19 cellular contexts compared by ENCODE assay signal in genomic region chr1:25458550-25459298, GRCh38. TPM values are rescaled to one million over a fixed set of nuclear protein-coding genes. Genes with fewer than 3 reads are reported as not detected.
A peak's percentile ranks its signal among the peaks of the same experiment; 100 is the strongest.
DNase-seq lines count a peak whose midpoint lies in the region; ATAC-seq and TF ChIP-seq lines count a peak whose summit lies in the region.
"Had no signal": no experiment of that assay in that cellular context is flagged by ENCODE, and none has a peak within 500 bp of the region (broad histone marks: within the 10 kb centered on the region; RNA-seq: fewer than 3 reads in every experiment).

No MANE protein-coding gene starts in this region.

- ATAC-seq in Right ventricle myocardium inferior (peak; percentile 21), left ventricle myocardium superior (no peak), HG03354 (IDR thresholded peaks at IDR 0.05; ENCODE audit: poor library complexity, severe bottlenecking, unreplicated experiment) (no peak)

- TF ChIP-seq CTCF in fibroblast of villous mesenchyme (IDR thresholded peaks at IDR 0.05; ENCODE audit: insufficient read depth, low read depth, low read length): no peak

- no peak for DNase-seq in Right ventricle myocardium inferior (ENCODE audit: missing footprints)
- no peak for DNase-seq in left ventricle myocardium superior
- DNase-seq in SKM-1 (lab: John Stamatoyannopoulos, UW; ENCODE audit: unreplicated experiment): peak; percentile 66
- DNase-seq in fibroblast of villous mesenchyme (ENCODE audit: low read depth): peak; percentile 49
- DNase-seq in KG1 (lab: John Stamatoyannopoulos, UW): no peak
- no peak for DNase-seq in NCI-H1092 (lab: John Stamatoyannopoulos, UW)
- no peak for DNase-seq in stimulated activated naive CD4-positive, alpha-beta T cell (lab: John Stamatoyannopoulos, UW)
- DNase-seq: ACHN; activated B cell treated with CpG ODN at 0.5 μM for 24 hours; activated effector memory CD4-positive, alpha-beta T cell treated with anti-CD3 and anti-CD28 coated beads, Interleukin-2, amount 50 U/mL, for 16 hours; aorta; cortex of kidney; GOT3; NCI-H187 treated with DMSO at 0.1 percent for 48 hours; NCI-H526; nephron progenitor cell; uterus had no signal

- intact Hi-C loops in Right ventricle myocardium inferior (cut with DNase I): no loop called here
- intact Hi-C loops in left ventricle myocardium superior (cut with micrococcal nuclease): no loop called here

- no peak overlapping the region for H3K4me3 ChIP-seq in fibroblast of villous mesenchyme (ENCODE audit: low read depth, low read length)
- H3K4me3 ChIP-seq: uterus had no signal

RNA-seq across cellular contexts. Expression of gene MACO1, which starts 28.0 kb away (rescaled TPM):
- total RNA-seq in Right ventricle myocardium inferior (13.7 TPM), left ventricle myocardium superior (15.6 TPM), fibroblast of villous mesenchyme (19.0 and 19.9 TPM in 2 replicates)

RNA-seq across cellular contexts. Expression of gene RHCE, which starts 38.1 kb away (rescaled TPM):
- 1.7 TPM for total RNA-seq in Right ventricle myocardium inferior
- 1.0 TPM for total RNA-seq in left ventricle myocardium superior
- total RNA-seq in fibroblast of villous mesenchyme: under 0.01 TPM in 2 replicates
- total RNA-seq: activated B cell treated with CpG ODN at 0.5 μM for 24 hours, mesenteric fat pad had no signal

Comparison
In these comparisons a context has a peak if more than half of its experiments do, and no peak if none do; other contexts are left out.
1. DNase-seq: peak in SKM-1 (single experiment) and fibroblast of villous mesenchyme (single experiment); none in Right ventricle myocardium inferior (single experiment), left ventricle myocardium superior (single experiment), KG1 (single experiment), NCI-H1092 (single experiment) and stimulated activated naive CD4-positive, alpha-beta T cell (0 of 6).